ENCODE assay signal across 11 cellular contexts in the genomic region with DNA sequence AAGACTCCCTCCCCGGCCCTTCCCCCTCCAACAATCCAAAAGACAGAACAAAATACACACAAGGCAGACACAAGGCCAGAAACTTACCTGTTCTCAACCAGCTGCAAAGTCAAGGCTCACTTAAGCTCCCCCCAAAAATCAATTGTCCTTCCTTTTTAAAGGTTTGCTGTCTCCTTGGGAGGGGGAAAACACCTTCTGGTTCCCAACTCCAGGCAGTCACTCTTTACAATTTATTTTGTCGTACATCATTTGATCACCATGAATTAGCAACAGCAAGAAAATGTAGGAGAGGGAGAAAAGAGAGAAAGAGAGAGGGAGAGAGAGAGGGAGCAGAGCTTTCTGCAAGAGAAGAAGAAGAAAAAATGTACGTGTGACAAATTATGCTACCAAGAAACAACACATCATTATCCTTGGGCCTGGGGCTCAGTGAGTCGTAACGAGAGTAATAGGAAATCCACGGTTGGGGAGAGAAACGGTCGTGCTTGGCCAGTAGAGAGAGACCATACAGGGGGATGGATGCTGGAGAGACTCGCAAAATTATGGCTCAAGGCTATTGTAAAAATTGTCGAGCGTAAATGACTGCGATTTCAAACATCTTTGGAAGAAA. TPM values are rescaled to one million over a fixed set of nuclear protein-coding genes. Genes with fewer than 3 reads are reported as not detected.
DNase-seq lines count a peak whose midpoint lies in the region; ATAC-seq, FAIRE-seq and TF ChIP-seq lines count a peak whose summit lies in the region.
"Had no signal": no experiment of that assay in that cellular context is flagged by ENCODE, and none has a peak within 500 bp of the region (broad histone marks: within the 10 kb centered on the region; RNA-seq: fewer than 3 reads in every experiment).

A gene with protein sequence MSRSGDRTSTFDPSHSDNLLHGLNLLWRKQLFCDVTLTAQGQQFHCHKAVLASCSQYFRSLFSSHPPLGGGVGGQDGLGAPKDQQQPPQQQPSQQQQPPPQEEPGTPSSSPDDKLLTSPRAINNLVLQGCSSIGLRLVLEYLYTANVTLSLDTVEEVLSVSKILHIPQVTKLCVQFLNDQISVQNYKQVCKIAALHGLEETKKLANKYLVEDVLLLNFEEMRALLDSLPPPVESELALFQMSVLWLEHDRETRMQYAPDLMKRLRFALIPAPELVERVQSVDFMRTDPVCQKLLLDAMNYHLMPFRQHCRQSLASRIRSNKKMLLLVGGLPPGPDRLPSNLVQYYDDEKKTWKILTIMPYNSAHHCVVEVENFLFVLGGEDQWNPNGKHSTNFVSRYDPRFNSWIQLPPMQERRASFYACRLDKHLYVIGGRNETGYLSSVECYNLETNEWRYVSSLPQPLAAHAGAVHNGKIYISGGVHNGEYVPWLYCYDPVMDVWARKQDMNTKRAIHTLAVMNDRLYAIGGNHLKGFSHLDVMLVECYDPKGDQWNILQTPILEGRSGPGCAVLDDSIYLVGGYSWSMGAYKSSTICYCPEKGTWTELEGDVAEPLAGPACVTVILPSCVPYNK (minus strand): TSS at position 444 of the 607 bp plus-strand sequence. CDS start 2,432 bp downstream, outside the sequence.

- H3K4me1 ChIP-seq in right cardiac atrium (ENCODE audit: control insufficient read depth, insufficient read depth, low read length), result peaks cover 2% of the 10 kb centered on the region

- H3K4me3 ChIP-seq in right cardiac atrium (ENCODE audit: low read length), result peak within 1 kb of the TSS; percentile 82
- peak within 1 kb of the TSS; percentile 43 for H3K4me3 ChIP-seq in skeletal muscle cell (ENCODE audit: low read depth, low read length)

- DNase-seq in GM12892 (ENCODE audit: insufficient read length) (no peak), NCI-H526 (lab: John Stamatoyannopoulos, UW) (peak; percentile 58 to 63), right cardiac atrium (no peak), skeletal muscle cell (ENCODE audit: low read depth) (no peak), RPMI8226 (no peak), RKO (ENCODE audit: low spot score) (no peak)
- no peak for DNase-seq in stimulated activated CD4-positive, alpha-beta T cell treated with anti-CD3 and anti-CD28 coated beads, Interleukin-12 subunit alpha, Interleukin-12 subunit beta, amount 100 ng/mL, for 4 hours
- DNase-seq: activated naive CD8-positive, alpha-beta T cell treated with anti-CD3 and anti-CD28 coated beads, Interleukin-2, amount 10 ng/mL, durations not matched to agents 7 days and 5 days; stimulated activated naive CD4-positive, alpha-beta T cell had no signal

- H3K27me3 ChIP-seq in right cardiac atrium (ENCODE audit: control insufficient read depth, insufficient read depth), result no peaks in the 10 kb centered on the region

- peak; percentile 78 for FAIRE-seq in GM12892 (lab: Jason Lieb, UNC)

- ATAC-seq in right cardiac atrium (no peak), GM21576 (IDR thresholded peaks at IDR 0.05; ENCODE audit: unreplicated experiment) (no peak)

- H3K9me3 ChIP-seq in right cardiac atrium (ENCODE audit: control insufficient read depth, low read length), result no peaks in the 10 kb centered on the region

- 23% methylated on average over 12 of the region's 12 CpGs for WGBS in right cardiac atrium

- intact Hi-C loops in right cardiac atrium (cut with DNase I), result no loop called here

- no peak for TF ChIP-seq POLR2A in GM12892 (IDR thresholded peaks at IDR 0.05; ENCODE audit: low read depth, low read length)

- H3K27ac ChIP-seq in right cardiac atrium (ENCODE audit: low read length), result no peak within 1 kb of the TSS

RNA-seq across cellular contexts. Expression of the gene that starts here (rescaled TPM):
- polyA plus RNA-seq in GM12892 (2012; ENCODE audit: missing spikeins), result 1.1 TPM
- total RNA-seq in right cardiac atrium, result under 1 TPM in 1 of 4 donors, not detected in 3; 0.09 TPM
- polyA plus RNA-seq in right cardiac atrium, result 0.09 TPM
- total RNA-seq: activated naive CD8-positive, alpha-beta T cell treated with anti-CD3 and anti-CD28 coated beads, Interleukin-2, amount 10 ng/mL, durations not matched to agents 7 days and 5 days; RPMI7951 had no signal

Comparison
In these comparisons a context has a peak if more than half of its experiments do, and no peak if none do; other contexts are left out.
1. DNase-seq: peak in NCI-H526 (2 of 2); none in GM12892 (single experiment), right cardiac atrium (0 of 3), skeletal muscle cell (single experiment), RPMI8226 (single experiment), stimulated activated CD4-positive, alpha-beta T cell treated with anti-CD3 and anti-CD28 coated beads, Interleukin-12 subunit alpha, Interleukin-12 subunit beta, amount 100 ng/mL, for 4 hours (single experiment) and RKO (single experiment).